7 cellular contexts compared by ENCODE assay signal in the genomic region with DNA sequence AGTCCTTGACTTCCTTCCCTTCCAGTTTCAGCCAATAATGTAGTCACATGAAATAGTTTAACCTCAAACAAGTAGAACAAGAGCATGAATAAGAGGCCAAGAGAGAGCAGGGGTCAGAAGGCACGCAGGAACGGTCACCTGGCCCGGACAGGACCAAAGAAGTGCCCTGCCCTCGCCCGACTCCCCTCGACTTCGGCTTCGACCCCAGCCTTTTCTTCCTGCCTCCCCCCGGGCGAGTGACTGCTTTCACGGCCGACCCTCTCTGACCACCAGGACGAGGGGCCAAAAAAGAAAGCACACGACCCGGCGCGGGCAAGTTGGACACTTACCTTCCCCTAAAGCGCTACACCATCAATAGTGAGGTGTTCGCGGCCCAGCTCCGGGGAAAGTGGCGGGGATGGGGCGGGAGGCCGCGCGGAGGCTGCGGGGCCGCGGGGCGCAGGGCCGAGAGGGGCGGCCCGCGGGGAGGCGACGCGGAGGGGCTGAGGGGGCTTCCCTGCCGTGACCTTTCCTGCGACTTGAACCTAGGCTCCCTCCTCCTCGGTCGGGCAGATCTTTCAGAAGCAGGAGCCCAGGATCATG. TPM values are rescaled to one million over a fixed set of nuclear protein-coding genes. Genes with fewer than 3 reads are reported as not detected.
A peak's percentile ranks its signal among the peaks of the same experiment; 100 is the strongest.
DNase-seq lines count a peak whose midpoint lies in the region; ATAC-seq and TF ChIP-seq lines count a peak whose summit lies in the region.

No MANE protein-coding gene starts in this region.

- no peaks in the 10 kb centered on the region for H3K9me3 ChIP-seq in WERI-Rb-1 (ENCODE audit: severe bottlenecking)
- H3K9me3 ChIP-seq in right lobe of liver: no peaks in the 10 kb centered on the region

- TF ChIP-seq POLR2A in right lobe of liver (IDR thresholded peaks at IDR 0.05): no peak

- TF ChIP-seq CTCF in GM13976 (IDR thresholded peaks at IDR 0.05; ENCODE audit: borderline replicate concordance, control extremely low read depth, extremely low read depth, insufficient read depth, missing control alignments) (no peak), WERI-Rb-1 (IDR thresholded peaks at IDR 0.05; ENCODE audit: low read depth, low read length) (no peak), right lobe of liver (IDR thresholded peaks at IDR 0.05) (no peak)

- ATAC-seq in HG02970 (IDR thresholded peaks at IDR 0.05; ENCODE audit: low FRiP score, unreplicated experiment) (peak; percentile 14), right lobe of liver (peak; percentile 49 to 65 (median 60))

- H3K4me3 ChIP-seq in WERI-Rb-1 (ENCODE audit: low read depth, low read length) (peak overlapping the region; percentile 87), right lobe of liver (peak overlapping the region; percentile 61 to 78 (median 77))

- peaks cover 0 to 24% (median 7%) of the 10 kb centered on the region in 4 donors for H3K4me1 ChIP-seq in right lobe of liver

- H3K36me3 ChIP-seq in WERI-Rb-1: no peaks in the 10 kb centered on the region
- H3K36me3 ChIP-seq in right lobe of liver: no peaks in the 10 kb centered on the region

- H3K27me3 ChIP-seq in WERI-Rb-1 (ENCODE audit: insufficient read depth, low read depth, severe bottlenecking) (no peaks in the 10 kb centered on the region), right lobe of liver (no peaks in the 10 kb centered on the region)

- H3K27ac ChIP-seq in WERI-Rb-1 (peak overlapping the region; percentile 86), cingulate gyrus (ENCODE audit: low read depth, low read length) (peak overlapping the region; percentile 96), right lobe of liver (peak overlapping the region; percentile 91 to 95 (median 95))

- in situ Hi-C loops in GM13976 (cut with MboI; ENCODE audit: low sequenced_read_pairs, unreplicated experiment): no loop called here

- DNase-seq in GM13976 (ENCODE audit: low spot score): peak; percentile 41
- peak; percentile 9 for DNase-seq in WERI-Rb-1
- peak; percentile 62 to 76 (median 76) for DNase-seq in right lobe of liver
- DNase-seq in stimulated activated CD8-positive, alpha-beta memory T cell treated with anti-CD3 and anti-CD28 coated beads, Interleukin-7, amount 100 ng/mL, for 24 hours (ENCODE audit: low read depth): peak; percentile 13
- DNase-seq in NCI-H446 treated with DMSO at 0.1 percent for 48 hours (lab: John Stamatoyannopoulos, UW): no peak

- intact Hi-C loops in right lobe of liver (cut with DNase I): no loop called here

- under 1% methylated on average over 16 of the region's 41 CpGs for WGBS in right lobe of liver (ENCODE audit: insufficient coverage, low coverage, low lambda C conversion rate, missing lambda C conversion rate)

RNA-seq across cellular contexts. Expression of a gene that starts 0.5 kb away (rescaled TPM):
- total RNA-seq in right lobe of liver: 10 to 100 TPM; 17.5 to 38.4 (median 25.0) TPM
